In genomic region chrX:48468693-48469691, GRCh38 we compare ENCODE assay signal across 8 cellular contexts. TPM values are rescaled to one million over a fixed set of nuclear protein-coding genes. Genes with fewer than 3 reads are reported as not detected.
DNase-seq lines count a peak whose midpoint lies in the region; ATAC-seq, FAIRE-seq and TF ChIP-seq lines count a peak whose summit lies in the region.

No MANE protein-coding gene starts in this region.

- RAD21 ChIA-PET in GM12878 (lab: Charles Lee; ENCODE audit: unreplicated experiment) = interaction anchor here (0.7 to 1.0 kb wide), 2 partner anchors 39 to 102 kb away, joined by 3 to 4 read pairs; partner anchors contain the start of gene PORCN

- FAIRE-seq in GM19239 (lab: Jason Lieb, UNC) (peak; percentile 89), GM12878 (lab: Jason Lieb, UNC) (no peak)

- BruUV-seq in OCI-LY7 (replicated peaks; lab: Mats Ljungman, UMichigan) (no TSS peak), GM12878 (replicated peaks; lab: Mats Ljungman, UMichigan) (no TSS peak)

- TF ChIP-seq POLR2A in GM12878 (IDR thresholded peaks at IDR 0.05; ENCODE audit: low read depth, low read length) = peak; percentile 2

- peak; percentile 39; the same call in 1 of the 2 replicates for TF ChIP-seq RAD21 in GM12878 (IDR thresholded peaks at IDR 0.05; ENCODE audit: insufficient read depth, low read depth, low read length)

- no peak for TF ChIP-seq EP300 in GM12878 (IDR thresholded peaks at IDR 0.05; ENCODE audit: borderline replicate concordance in 1 of 2, control insufficient read depth in 1 of 2, low read depth in 2 of 2, low read length in 2 of 2)

- POLR2A ChIA-PET in OCI-LY7 (lab: Charles Lee) (interaction anchor here (0.7 to 1.8 kb wide), 2 partner anchors 71 to 103 kb away, joined by 3 to 6 read pairs; partner anchors contain the start of gene TBC1D25), GM12878 (lab: Charles Lee) (interaction anchor here (0.6 to 1.1 kb wide), 5 partner anchors 14 to 430 kb away, joined by 3 to 5 read pairs (median 3); partner anchors contain the start of gene TBC1D25)

- no peaks in the 10 kb centered on the region for H3K36me3 Mint-ChIP-seq in naive B cell

- peak overlapping the region; percentile 92; the same call in 1 of the 2 replicates for H2AFZ ChIP-seq in OCI-LY7 (ENCODE audit: low read length)
- peak overlapping the region; percentile 59 for H2AFZ ChIP-seq in GM12878 (ENCODE audit: control insufficient read depth, low read depth, low read length)

- H3K27me3 Mint-ChIP-seq in naive B cell = no peaks in the 10 kb centered on the region

- H3K4me3 Mint-ChIP-seq in naive B cell = peak overlapping the region; percentile 84 to 95 (median 90)

- ATAC-seq in GM12878 = peak; percentile 58
- ATAC-seq in naive B cell (ENCODE audit: low read depth in 2 of 2) = peak; percentile 59 to 61

- peaks cover 0 to 4% (median 0%) of the 10 kb centered on the region in 7 donors for H3K9me3 Mint-ChIP-seq in naive B cell

- H3K4me3 ChIP-seq in OCI-LY7 (ENCODE audit: low read depth, low read length, poor library complexity, severe bottlenecking) (peak overlapping the region; percentile 94), GM12878 (peak overlapping the region; percentile 76)

- H3K36me3 ChIP-seq in OCI-LY7 (ENCODE audit: insufficient read depth, low read length) (peaks cover 29% of the 10 kb centered on the region), GM12878 (ENCODE audit: control insufficient read depth in 2 of 2, insufficient read depth in 2 of 2, low read length in 1 of 2) (no peaks in the 10 kb centered on the region; a peak in 1 of 4 replicates)

- no peaks in the 10 kb centered on the region for H3K9me2 ChIP-seq in OCI-LY7 (ENCODE audit: insufficient read depth, low read length)

- H3K27me3 ChIP-seq in GM12878 (replicated peaks in 1 of 2; ENCODE audit: control insufficient read depth in 2 of 2, insufficient read depth in 2 of 2, low read length in 1 of 2) = no peaks in the 10 kb centered on the region

- H3K79me2 ChIP-seq in OCI-LY7 (ENCODE audit: insufficient read depth, low read depth, low read length) (peaks cover 15% of the 10 kb centered on the region), GM12878 (ENCODE audit: control insufficient read depth, insufficient read depth, low read length) (peaks cover 23% of the 10 kb centered on the region)

- H3K27ac Mint-ChIP-seq in naive B cell = peak overlapping the region in 5 of 6 donors; percentile 65 to 97 (median 80)

- H3K27ac ChIP-seq in OCI-LY7 (ENCODE audit: low read depth, low read length, poor library complexity, severe bottlenecking) = peak overlapping the region; percentile 64
- H3K27ac ChIP-seq in GM12878 (ENCODE audit: control insufficient read depth, insufficient read depth) = peak overlapping the region; percentile 83

- H3K4me1 ChIP-seq in OCI-LY7 (ENCODE audit: insufficient read depth, low read length, poor library complexity, severe bottlenecking) (peaks cover 16% of the 10 kb centered on the region), GM12878 (ENCODE audit: control insufficient read depth, insufficient read depth, low read length) (peaks cover 6% of the 10 kb centered on the region)

- H3K4me2 ChIP-seq in OCI-LY7 (ENCODE audit: low read length) (peak overlapping the region; percentile 88), GM12878 (ENCODE audit: control insufficient read depth, insufficient read depth) (peak overlapping the region; percentile 71)

- H4K20me1 ChIP-seq in OCI-LY7 (ENCODE audit: insufficient read depth, low read length) = no peaks in the 10 kb centered on the region
- no peaks in the 10 kb centered on the region for H4K20me1 ChIP-seq in GM12878 (ENCODE audit: control insufficient read depth, insufficient read depth)

- H3K9me3 ChIP-seq in OCI-LY7 (ENCODE audit: low read length) (no peaks in the 10 kb centered on the region), GM12878 (replicated peaks; ENCODE audit: control insufficient read depth, insufficient read depth, low read length) (no peaks in the 10 kb centered on the region)

- H3K4me1 Mint-ChIP-seq in naive B cell = peaks cover 16 to 34% (median 29%) of the 10 kb centered on the region in 3 donors

- TF ChIP-seq CTCF in OCI-LY7 (conservative IDR thresholded peaks at IDR 0.05; ENCODE audit: low read length) (peak; percentile 81), GM12878 (IDR thresholded peaks at IDR 0.05 in 2 of 3, conservative IDR thresholded peaks at IDR 0.05 in 1 of 3; ENCODE audit: control insufficient read depth in 2 of 3, extremely low read depth in 1 of 3, insufficient read depth in 1 of 3, low read depth in 3 of 3, low read length in 3 of 3) (peak; percentile 35 to 46 (median 45); a peak in 4 of 6 replicates)

- CTCF ChIA-PET in OCI-LY7 (lab: Charles Lee; ENCODE audit: unreplicated experiment) = interaction anchor here (0.6 kb wide), 1 partner anchor 724 kb away, joined by 9 read pairs; no protein-coding TSS in a partner anchor
- CTCF ChIA-PET in GM12878 (lab: Yijun Ruan, JAX) = interaction anchor here (0.6 to 1.6 kb wide), 5 partner anchors 110 to 722 kb away, joined by 3 to 7 read pairs (median 4); no protein-coding TSS in a partner anchor

- no peak for DNase-seq in GM19239 (ENCODE audit: insufficient read length, low spot score)
- DNase-seq in OCI-LY7 (ENCODE audit: low spot score) = peak; percentile 66
- DNase-seq in GM12878 (ENCODE audit: low read depth, low spot score) = no peak
- DNase-seq in naive B cell = no peak
- DNase-seq in DMS153 treated with DMSO at 0.1 percent for 48 hours (lab: John Stamatoyannopoulos, UW; ENCODE audit: unreplicated experiment) = no peak
- no peak for DNase-seq in NCI-H446 treated with DMSO at 0.1 percent for 48 hours (lab: John Stamatoyannopoulos, UW)
- DNase-seq in superior temporal gyrus (ENCODE audit: extremely low spot score) = no peak
- DNase-seq in foreskin melanocyte = no peak

- WGBS in GM12878 (ENCODE audit: insufficient coverage, insufficient replicate concordance, low lambda C conversion rate, missing lambda C conversion rate) = 19% methylated on average over 23 of the region's 23 CpGs

- in situ Hi-C loops in GM12878 (cut with MboI) = no loop called here

- intact Hi-C loops in OCI-LY7 (cut with micrococcal nuclease; ENCODE audit: unreplicated experiment) (loop anchor here (5.0 kb wide), 1 partner anchor 68 kb away; the partner anchor contains the start of gene TBC1D25), GM12878 (cut with micrococcal nuclease; ENCODE audit: unreplicated experiment) (loop anchor here (10.0 kb wide), 1 partner anchor 384 kb away; no protein-coding TSS in a partner anchor)

- H3K9ac ChIP-seq in GM12878 (ENCODE audit: control insufficient read depth, insufficient read depth, low read length) = peak overlapping the region; percentile 91

- SMC1A ChIA-PET in GM12878 (lab: Charles Lee; ENCODE audit: uncharacterized antibody, unreplicated experiment) = interaction anchor here (0.6 to 2.1 kb wide), 2 partner anchors 44 to 386 kb away, joined by 3 to 6 read pairs; no protein-coding TSS in a partner anchor

RNA-seq across cellular contexts. Expression of gene SLC38A5, which starts 1.1 kb away (rescaled TPM):
- total RNA-seq in OCI-LY7 (2014; rRNA removed; shearing (Covaris generic)) = 38.6 and 42.2 TPM in 2 replicates
- total RNA-seq in OCI-LY7 (2022) (39.9 and 45.6 TPM in 2 replicates), GM12878 (2014; rRNA removed) (81.3 and 96.2 TPM in 2 replicates), GM12878 (2014; rRNA removed; fragmentation: Illumina TruSeq; extraction: Trizol) (51.5 and 53.6 TPM in 2 replicates), GM12878 (2021) (95.6 and 102 TPM in 2 replicates)
- 48.5 and 53.5 TPM in 2 replicates for total RNA-seq in GM12878 (2013; cell fraction: nucleolus; rRNA removed)
- 49.7 TPM for polyA plus RNA-seq in GM12878 (2011; ENCODE audit: low read depth)
- polyA plus RNA-seq in GM12878 (2011; rRNA removed) (30.5 and 59.9 TPM in 2 replicates), GM12878 (2014; fragmentation: Illumina TruSeq; extraction: Trizol) (42.5 and 65.0 TPM in 2 replicates), GM12878 (2014; fragmentation: Nextera tagmentation; extraction: Ambion mirVana) (1 to 10 TPM; 4.2 to 9.0 TPM), GM12878 (2014; rRNA removed) (108 and 142 TPM in 2 replicates), GM12878 (2016; fragmentation: Nextera tagmentation; extraction: Ambion mirVana) (10 to 100 TPM; 76.2 to 81.3 TPM), naive B cell (ENCODE audit: low read depth in 6 of 6) (10 to 100 TPM in 1 of 6 donors, 1 to 10 TPM in 5; 6.4 to 11.8 (median 8.5) TPM)
- polyA plus RNA-seq in GM12878 (2011; cell fraction: cytosol; rRNA removed) = 124 and 168 TPM in 2 replicates
- 173 and 209 TPM in 2 replicates for polyA plus RNA-seq in GM12878 (2011; cell fraction: nucleus; rRNA removed)
- 50.5 and 68.3 TPM in 2 replicates for polyA plus RNA-seq in GM12878 (2012)
- 101 and 115 TPM in 2 replicates for polyA minus RNA-seq in GM12878 (2011; rRNA and poly(A)+ RNA removed)
- polyA minus RNA-seq in GM12878 (2011; cell fraction: cytosol; rRNA and poly(A)+ RNA removed) = 46.5 and 48.4 TPM in 2 replicates
- 21.0 and 31.1 TPM in 2 replicates for polyA minus RNA-seq in GM12878 (2011; cell fraction: nucleus; rRNA and poly(A)+ RNA removed)

RNA-seq across cellular contexts. Expression of gene FTSJ1, which starts 7.0 kb away (rescaled TPM):
- 55.7 and 66.1 TPM in 2 replicates for total RNA-seq in OCI-LY7 (2014; rRNA removed; shearing (Covaris generic))
- total RNA-seq in OCI-LY7 (2022) = 51.8 and 54.7 TPM in 2 replicates
- total RNA-seq in GM12878 (2013; cell fraction: nucleolus; rRNA removed) = 20.9 and 25.4 TPM in 2 replicates
- 86.0 and 87.8 TPM in 2 replicates for total RNA-seq in GM12878 (2014; rRNA removed)
- total RNA-seq in GM12878 (2014; rRNA removed; fragmentation: Illumina TruSeq; extraction: Trizol) = 46.9 and 58.3 TPM in 2 replicates
- total RNA-seq in GM12878 (2021) = 57.4 and 60.7 TPM in 2 replicates
- polyA plus RNA-seq in GM12878 (2011; ENCODE audit: low read depth) = 30.9 TPM
- 25.2 and 31.0 TPM in 2 replicates for polyA plus RNA-seq in GM12878 (2011; rRNA removed)
- 46.7 and 55.0 TPM in 2 replicates for polyA plus RNA-seq in GM12878 (2011; cell fraction: cytosol; rRNA removed)
- polyA plus RNA-seq in GM12878 (2011; cell fraction: nucleus; rRNA removed) = 69.8 and 78.7 TPM in 2 replicates
- polyA plus RNA-seq in GM12878 (2012) = 41.7 and 42.2 TPM in 2 replicates
- 32.6 and 46.5 TPM in 2 replicates for polyA plus RNA-seq in GM12878 (2014; fragmentation: Illumina TruSeq; extraction: Trizol)
- polyA plus RNA-seq in GM12878 (2014; fragmentation: Nextera tagmentation; extraction: Ambion mirVana) = 10 to 100 TPM in 1 of 2 experiments, 1 to 10 TPM in 1; 8.8 to 18.2 TPM
- polyA plus RNA-seq in GM12878 (2014; rRNA removed) = 67.8 and 68.8 TPM in 2 replicates
- 10 to 100 TPM; 74.9 to 86.9 TPM for polyA plus RNA-seq in GM12878 (2016; fragmentation: Nextera tagmentation; extraction: Ambion mirVana)
- polyA minus RNA-seq in GM12878 (2011; rRNA and poly(A)+ RNA removed) = 20.2 and 35.4 TPM in 2 replicates
- 13.9 and 16.3 TPM in 2 replicates for polyA minus RNA-seq in GM12878 (2011; cell fraction: cytosol; rRNA and poly(A)+ RNA removed)
- polyA minus RNA-seq in GM12878 (2011; cell fraction: nucleus; rRNA and poly(A)+ RNA removed) = 13.5 and 19.6 TPM in 2 replicates
- 10 to 100 TPM; 45.1 to 72.0 (median 57.5) TPM for polyA plus RNA-seq in naive B cell (ENCODE audit: low read depth in 6 of 6)

RNA-seq across cellular contexts. Expression of gene PORCN, which starts 39.8 kb away (rescaled TPM):
- total RNA-seq in OCI-LY7 (2014; rRNA removed; shearing (Covaris generic)) = 4.2 and 8.4 TPM in 2 replicates
- total RNA-seq in OCI-LY7 (2022) (9.9 and 11.3 TPM in 2 replicates), GM12878 (2014; rRNA removed) (15.2 and 16.6 TPM in 2 replicates), GM12878 (2014; rRNA removed; fragmentation: Illumina TruSeq; extraction: Trizol) (5.7 and 7.9 TPM in 2 replicates), GM12878 (2021) (14.0 and 18.0 TPM in 2 replicates)
- total RNA-seq in GM12878 (2013; cell fraction: nucleolus; rRNA removed) = 17.6 and 19.7 TPM in 2 replicates
- polyA plus RNA-seq in GM12878 (2011; ENCODE audit: low read depth) = 4.8 TPM
- polyA plus RNA-seq in GM12878 (2011; rRNA removed) (5.6 and 12.9 TPM in 2 replicates), GM12878 (2014; fragmentation: Illumina TruSeq; extraction: Trizol) (8.3 and 12.5 TPM in 2 replicates), GM12878 (2014; fragmentation: Nextera tagmentation; extraction: Ambion mirVana) (1 to 10 TPM in 1 of 2 experiments, under 1 TPM in 1; 0.27 to 1.4 TPM), GM12878 (2014; rRNA removed) (17.9 and 19.5 TPM in 2 replicates), GM12878 (2016; fragmentation: Nextera tagmentation; extraction: Ambion mirVana) (10 to 100 TPM; 18.2 to 21.0 TPM), naive B cell (ENCODE audit: low read depth in 6 of 6) (10 to 100 TPM in 3 of 6 donors, 1 to 10 TPM in 3; 1.5 to 12.2 (median 9.0) TPM)
- 24.2 and 24.8 TPM in 2 replicates for polyA plus RNA-seq in GM12878 (2011; cell fraction: cytosol; rRNA removed)
- 53.9 and 63.7 TPM in 2 replicates for polyA plus RNA-seq in GM12878 (2011; cell fraction: nucleus; rRNA removed)
- 11.5 and 11.7 TPM in 2 replicates for polyA plus RNA-seq in GM12878 (2012)
- polyA minus RNA-seq in GM12878 (2011; rRNA and poly(A)+ RNA removed) = 14.8 and 21.4 TPM in 2 replicates
- 3.5 and 7.5 TPM in 2 replicates for polyA minus RNA-seq in GM12878 (2011; cell fraction: cytosol; rRNA and poly(A)+ RNA removed)
- 13.5 and 19.2 TPM in 2 replicates for polyA minus RNA-seq in GM12878 (2011; cell fraction: nucleus; rRNA and poly(A)+ RNA removed)

RNA-seq across cellular contexts. Expression of gene EBP, which starts 52.6 kb away (rescaled TPM):
- total RNA-seq in OCI-LY7 (2014; rRNA removed; shearing (Covaris generic)) = 94.4 and 101 TPM in 2 replicates
- total RNA-seq in OCI-LY7 (2022) = 110 and 126 TPM in 2 replicates
- 38.1 and 42.3 TPM in 2 replicates for total RNA-seq in GM12878 (2013; cell fraction: nucleolus; rRNA removed)
- 159 and 169 TPM in 2 replicates for total RNA-seq in GM12878 (2014; rRNA removed)
- 169 and 174 TPM in 2 replicates for total RNA-seq in GM12878 (2014; rRNA removed; fragmentation: Illumina TruSeq; extraction: Trizol)
- total RNA-seq in GM12878 (2021) = 154 and 170 TPM in 2 replicates
- polyA plus RNA-seq in GM12878 (2011; ENCODE audit: low read depth) = 95.3 TPM
- polyA plus RNA-seq in GM12878 (2011; rRNA removed) = 69.5 and 125 TPM in 2 replicates
- polyA plus RNA-seq in GM12878 (2011; cell fraction: cytosol; rRNA removed) = 248 and 252 TPM in 2 replicates
- polyA plus RNA-seq in GM12878 (2011; cell fraction: nucleus; rRNA removed) = 145 and 191 TPM in 2 replicates
- 113 and 128 TPM in 2 replicates for polyA plus RNA-seq in GM12878 (2012)
- 126 and 163 TPM in 2 replicates for polyA plus RNA-seq in GM12878 (2014; fragmentation: Illumina TruSeq; extraction: Trizol)
- 100 to 1,000 TPM; 364 to 628 TPM for polyA plus RNA-seq in GM12878 (2014; fragmentation: Nextera tagmentation; extraction: Ambion mirVana)
- 183 and 185 TPM in 2 replicates for polyA plus RNA-seq in GM12878 (2014; rRNA removed)
- 100 to 1,000 TPM; 242 to 263 TPM for polyA plus RNA-seq in GM12878 (2016; fragmentation: Nextera tagmentation; extraction: Ambion mirVana)
- 180 and 246 TPM in 2 replicates for polyA minus RNA-seq in GM12878 (2011; rRNA and poly(A)+ RNA removed)
- polyA minus RNA-seq in GM12878 (2011; cell fraction: cytosol; rRNA and poly(A)+ RNA removed) = 67.8 and 83.2 TPM in 2 replicates
- polyA minus RNA-seq in GM12878 (2011; cell fraction: nucleus; rRNA and poly(A)+ RNA removed) = 26.2 and 38.9 TPM in 2 replicates
- polyA plus RNA-seq in naive B cell (ENCODE audit: low read depth in 6 of 6) = 10 to 100 TPM; 54.3 to 83.5 (median 64.1) TPM

RNA-seq across cellular contexts. Expression of gene SSX4B, which starts 57.2 kb away (rescaled TPM):
- total RNA-seq in OCI-LY7 (2014; rRNA removed; shearing (Covaris generic)) = not detected in 2 replicates
- total RNA-seq in OCI-LY7 (2022) = not detected in 2 replicates
- not detected in 2 replicates for total RNA-seq in GM12878 (2013; cell fraction: nucleolus; rRNA removed)
- total RNA-seq in GM12878 (2014; rRNA removed) = not detected in 2 replicates
- total RNA-seq in GM12878 (2014; rRNA removed; fragmentation: Illumina TruSeq; extraction: Trizol) = not detected in 2 replicates
- total RNA-seq in GM12878 (2021) = not detected in 2 replicates
- not detected for polyA plus RNA-seq in GM12878 (2011; ENCODE audit: low read depth)
- not detected in 2 replicates for polyA plus RNA-seq in GM12878 (2011; rRNA removed)
- not detected in 2 replicates for polyA plus RNA-seq in GM12878 (2011; cell fraction: cytosol; rRNA removed)
- not detected in 2 replicates for polyA plus RNA-seq in GM12878 (2011; cell fraction: nucleus; rRNA removed)
- not detected in 2 replicates for polyA plus RNA-seq in GM12878 (2012)
- polyA plus RNA-seq in GM12878 (2014; fragmentation: Illumina TruSeq; extraction: Trizol) = not detected in 2 replicates
- polyA plus RNA-seq in GM12878 (2014; fragmentation: Nextera tagmentation; extraction: Ambion mirVana) = not detected
- polyA plus RNA-seq in GM12878 (2014; rRNA removed) = 0.13 TPM in 1 of 2 replicates, not detected in the other
- polyA plus RNA-seq in GM12878 (2016; fragmentation: Nextera tagmentation; extraction: Ambion mirVana) = not detected
- polyA minus RNA-seq in GM12878 (2011; rRNA and poly(A)+ RNA removed) = not detected in 2 replicates
- polyA minus RNA-seq in GM12878 (2011; cell fraction: cytosol; rRNA and poly(A)+ RNA removed) = not detected in 2 replicates
- polyA minus RNA-seq in GM12878 (2011; cell fraction: nucleus; rRNA and poly(A)+ RNA removed) = not detected in 2 replicates
- not detected for polyA plus RNA-seq in naive B cell (ENCODE audit: low read depth in 6 of 6)
